8 cellular contexts compared by ENCODE assay signal in genomic region chr1:205749094-205749825, GRCh38. TPM values are rescaled to one million over a fixed set of nuclear protein-coding genes. Genes with fewer than 3 reads are reported as not detected.
A peak's percentile ranks its signal among the peaks of the same experiment; 100 is the strongest.
DNase-seq lines count a peak whose midpoint lies in the region; ATAC-seq and TF ChIP-seq lines count a peak whose summit lies in the region.

No MANE protein-coding gene starts in this region.

- H3K4me3 ChIP-seq in GM12864 (ENCODE audit: low read depth, low read length) (peak overlapping the region; percentile 68), osteoblast (ENCODE audit: insufficient read depth, low read length) (peak overlapping the region; percentile 87), testis (peak overlapping the region; percentile 94 to 97)

- H3K27me3 ChIP-seq in osteoblast (ENCODE audit: insufficient read depth, low read length) (no peaks in the 10 kb centered on the region), testis (no peaks in the 10 kb centered on the region)

- 0 to 1% methylated on average over 22 to 25 of the region's 64 CpGs for WGBS in testis, 2 donors

- H2AFZ ChIP-seq in osteoblast (ENCODE audit: low read length): peak overlapping the region; percentile 62

- peak; percentile 75 for ATAC-seq in HG02678 (IDR thresholded peaks at IDR 0.05; ENCODE audit: unreplicated experiment)

- H3K79me2 ChIP-seq in osteoblast (ENCODE audit: insufficient read depth, low read length): peaks cover 55% of the 10 kb centered on the region

- peak overlapping the region; percentile 98 for H3K4me3 Mint-ChIP-seq in activated naive CD8-positive, alpha-beta T cell
- peak overlapping the region; percentile 93 for H3K4me3 Mint-ChIP-seq in glutamatergic neuron (ENCODE audit: unreplicated experiment)

- peaks cover 43% of the 10 kb centered on the region for H4K20me1 ChIP-seq in osteoblast (ENCODE audit: insufficient read depth, low read length)

- no peaks in the 10 kb centered on the region for H3K36me3 Mint-ChIP-seq in activated naive CD8-positive, alpha-beta T cell
- no peaks in the 10 kb centered on the region for H3K36me3 Mint-ChIP-seq in glutamatergic neuron (ENCODE audit: unreplicated experiment)

- DNase-seq in GM12864 (ENCODE audit: low read depth) (peak; percentile 73), NCI-H1105 treated with DMSO at 0.1 percent for 48 hours (lab: John Stamatoyannopoulos, UW) (peak; percentile 92), SKM-1 (lab: John Stamatoyannopoulos, UW; ENCODE audit: unreplicated experiment) (peak; percentile 94), glutamatergic neuron (peak; percentile 90), osteoblast (ENCODE audit: insufficient read length, low spot score, missing footprints) (peak; percentile 97), testis (peak; percentile 96)

- H3K27me3 Mint-ChIP-seq in activated naive CD8-positive, alpha-beta T cell: no peaks in the 10 kb centered on the region
- peaks cover 5% of the 10 kb centered on the region for H3K27me3 Mint-ChIP-seq in glutamatergic neuron (ENCODE audit: unreplicated experiment)

- H3K4me1 Mint-ChIP-seq in activated naive CD8-positive, alpha-beta T cell (ENCODE audit: low read depth): peaks cover 41% of the 10 kb centered on the region
- peaks cover 18% of the 10 kb centered on the region for H3K4me1 Mint-ChIP-seq in glutamatergic neuron (ENCODE audit: low read depth, unreplicated experiment)

- TF ChIP-seq POLR2A in testis (IDR thresholded peaks at IDR 0.05): no peak

- peak overlapping the region; percentile 97 for H3K4me2 ChIP-seq in osteoblast (ENCODE audit: insufficient read depth, low read length)

- H3K4me1 ChIP-seq in osteoblast (ENCODE audit: insufficient read depth, low read length) (peaks cover 26% of the 10 kb centered on the region), testis (peaks cover 26% of the 10 kb centered on the region)

- TF ChIP-seq CTCF in GM12864 (IDR thresholded peaks at IDR 0.05; ENCODE audit: low read depth, low read length, missing control alignments) (no peak), glutamatergic neuron (IDR thresholded peaks at IDR 0.05; ENCODE audit: partially characterized antibody, unreplicated experiment) (no peak), osteoblast (IDR thresholded peaks at IDR 0.05; ENCODE audit: extremely low read depth, low read depth, low read length) (no peak), testis (IDR thresholded peaks at IDR 0.05) (peak in 1 of 3 experiments; percentile 11)

- H3K9me3 ChIP-seq in osteoblast (ENCODE audit: low read depth, low read length) (no peaks in the 10 kb centered on the region), testis (no peaks in the 10 kb centered on the region)

- H3K36me3 ChIP-seq in osteoblast (ENCODE audit: insufficient read depth, low read length) (no peaks in the 10 kb centered on the region), testis (ENCODE audit: low read depth, missing control alignments) (no peaks in the 10 kb centered on the region)

- H3K27ac Mint-ChIP-seq in activated naive CD8-positive, alpha-beta T cell: peak overlapping the region; percentile 88
- H3K27ac Mint-ChIP-seq in glutamatergic neuron (ENCODE audit: unreplicated experiment): peak overlapping the region; percentile 95

- intact Hi-C loops in testis (cut with DNase I; ENCODE audit: low total_unique reads): no loop called here

- H3K27ac ChIP-seq in osteoblast (ENCODE audit: low read depth, low read length) (peak overlapping the region; percentile 96), testis (peak overlapping the region; percentile 98 to 99)

- H3K9me3 Mint-ChIP-seq in activated naive CD8-positive, alpha-beta T cell (ENCODE audit: low read depth): no peaks in the 10 kb centered on the region
- H3K9me3 Mint-ChIP-seq in glutamatergic neuron (ENCODE audit: unreplicated experiment): peaks cover 16% of the 10 kb centered on the region

RNA-seq across cellular contexts. Expression of gene NUCKS1, which starts 0.7 kb away (rescaled TPM):
- 124 TPM for total RNA-seq in glutamatergic neuron (ENCODE audit: unreplicated experiment)
- 132 and 140 TPM in 2 replicates for total RNA-seq in osteoblast
- total RNA-seq in testis: 10 to 100 TPM; 57.7 to 98.6 TPM
- polyA plus RNA-seq in testis (ENCODE audit: insufficient read depth, low read depth, low replicate concordance): 66.3 TPM

RNA-seq across cellular contexts. Expression of gene RAB29, which starts 26.0 kb away (rescaled TPM):
- total RNA-seq in glutamatergic neuron (ENCODE audit: unreplicated experiment): 1.7 TPM
- 37.6 and 43.3 TPM in 2 replicates for total RNA-seq in osteoblast
- 10 to 100 TPM in 1 of 2 donors, 1 to 10 TPM in 1; 7.4 to 10.8 TPM for total RNA-seq in testis
- 8.3 TPM for polyA plus RNA-seq in testis (ENCODE audit: insufficient read depth, low read depth, low replicate concordance)

Comparison
In these comparisons a context has a peak if more than half of its experiments do, and no peak if none do; other contexts are left out.
1. Peak in every context shown above with its lines: DNase-seq, ATAC-seq, H3K4me3 ChIP-seq and H3K27ac ChIP-seq.